8 cellular contexts compared by ENCODE assay signal in genomic region chr2:10864888-10865551, GRCh38. TPM values are rescaled to one million over a fixed set of nuclear protein-coding genes. Genes with fewer than 3 reads are reported as not detected.
DNase-seq lines count a peak whose midpoint lies in the region; ATAC-seq and TF ChIP-seq lines count a peak whose summit lies in the region.

No MANE protein-coding gene starts in this region.

- CTCF ChIA-PET in GM10248 (lab: Yijun Ruan, JAX): interaction anchor here (0.8 to 4.1 kb wide), 10 partner anchors 9 to 268 kb away, joined by 3 to 28 read pairs (median 4); a partner anchor contains a TSS

- peaks cover 37% of the 10 kb centered on the region for H3K4me1 Mint-ChIP-seq in activated naive CD4-positive, alpha-beta T cell treated with anti-CD3 and anti-CD28 coated beads, Interleukin-2, amount 50 U/mL, for 24 hours

- TF ChIP-seq CTCF in GM10248 (IDR thresholded peaks at IDR 0.05; ENCODE audit: control extremely low read depth, extremely low read depth, low read depth, missing control alignments): peak; percentile 24

- H3K27ac Mint-ChIP-seq in activated naive CD4-positive, alpha-beta T cell treated with anti-CD3 and anti-CD28 coated beads, Interleukin-2, amount 50 U/mL, for 24 hours: no peak overlapping the region

- DNase-seq in GM10248 (ENCODE audit: extremely low spot score) (peak; percentile 74), NK-92 (lab: John Stamatoyannopoulos, UW; ENCODE audit: unreplicated experiment) (no peak), globus pallidus (ENCODE audit: low spot score) (no peak)
- peak; percentile 48 for DNase-seq in stimulated activated CD4-positive, alpha-beta T cell treated with anti-CD3 and anti-CD28 coated beads, Interleukin-15, amount 100 ng/mL, for 24 hours

- ATAC-seq in GM19328 (IDR thresholded peaks at IDR 0.05; ENCODE audit: unreplicated experiment): peak; percentile 86
- peak; percentile 90 for ATAC-seq in HG03135 (IDR thresholded peaks at IDR 0.05; ENCODE audit: unreplicated experiment)
- ATAC-seq in esophagus mucosa: no peak

- H3K27me3 Mint-ChIP-seq in activated naive CD4-positive, alpha-beta T cell treated with anti-CD3 and anti-CD28 coated beads, Interleukin-2, amount 50 U/mL, for 24 hours: peaks cover 4% of the 10 kb centered on the region

- POLR2A ChIA-PET in GM10248 (lab: Yijun Ruan, JAX): no interaction called here

- no peaks in the 10 kb centered on the region for H3K36me3 Mint-ChIP-seq in activated naive CD4-positive, alpha-beta T cell treated with anti-CD3 and anti-CD28 coated beads, Interleukin-2, amount 50 U/mL, for 24 hours

- H3K9me3 Mint-ChIP-seq in activated naive CD4-positive, alpha-beta T cell treated with anti-CD3 and anti-CD28 coated beads, Interleukin-2, amount 50 U/mL, for 24 hours: no peaks in the 10 kb centered on the region

- H3K4me3 Mint-ChIP-seq in activated naive CD4-positive, alpha-beta T cell treated with anti-CD3 and anti-CD28 coated beads, Interleukin-2, amount 50 U/mL, for 24 hours: peak overlapping the region; percentile 33

RNA-seq across cellular contexts. Expression of gene KCNF1, which starts 46.7 kb away (rescaled TPM):
- total RNA-seq in esophagus mucosa: not detected

RNA-seq across cellular contexts. Expression of gene PDIA6, which starts 52.4 kb away (rescaled TPM):
- 90.4 TPM for total RNA-seq in esophagus mucosa

Comparison
In these comparisons a context has a peak if more than half of its experiments do, and no peak if none do; other contexts are left out.
1. DNase-seq: peak in GM10248 (single experiment) and stimulated activated CD4-positive, alpha-beta T cell treated with anti-CD3 and anti-CD28 coated beads, Interleukin-15, amount 100 ng/mL, for 24 hours (single experiment); none in NK-92 (single experiment) and globus pallidus (single experiment).